In genomic region chr14:102928412-102929348, GRCh38 we compare ENCODE assay signal across 8 cellular contexts. TPM values are rescaled to one million over a fixed set of nuclear protein-coding genes. Genes with fewer than 3 reads are reported as not detected.
DNase-seq lines count a peak whose midpoint lies in the region; ATAC-seq, FAIRE-seq and TF ChIP-seq lines count a peak whose summit lies in the region.

No MANE protein-coding gene starts in this region.

- H3K4me3 ChIP-seq in A673 (ENCODE audit: low read depth, low read length, poor library complexity, severe bottlenecking) (peak overlapping the region; percentile 51), duodenal mucosa (ENCODE audit: low read depth in 1 of 2, low read length in 2 of 2) (peak overlapping the region; percentile 64 to 82), muscle layer of duodenum (ENCODE audit: low read depth in 1 of 2, low read length in 2 of 2) (peak overlapping the region; percentile 33 to 47)

- H3K9me3 Mint-ChIP-seq in stimulated activated effector memory CD8-positive, alpha-beta T cell treated with anti-CD3 and anti-CD28 coated beads, Interleukin-12 subunit alpha, Interleukin-12 subunit beta, amount 100 ng/mL, for 72 hours, result no peaks in the 10 kb centered on the region

- H3K27ac ChIP-seq in A673 (ENCODE audit: low read depth, low read length, poor library complexity, severe bottlenecking) (no peak overlapping the region), duodenal mucosa (ENCODE audit: low read depth, low read length) (peak overlapping the region; percentile 97), muscle layer of duodenum (ENCODE audit: low read length) (peak overlapping the region; percentile 75)

- peak; percentile 85 for FAIRE-seq in GM19239 (lab: Jason Lieb, UNC)

- no peak for TF ChIP-seq CTCF in A673 (conservative IDR thresholded peaks at IDR 0.05; ENCODE audit: low read depth, low read length)

- H3K36me3 Mint-ChIP-seq in stimulated activated effector memory CD8-positive, alpha-beta T cell treated with anti-CD3 and anti-CD28 coated beads, Interleukin-12 subunit alpha, Interleukin-12 subunit beta, amount 100 ng/mL, for 72 hours, result no peaks in the 10 kb centered on the region

- peak overlapping the region; percentile 53 for H3K4me3 Mint-ChIP-seq in stimulated activated effector memory CD8-positive, alpha-beta T cell treated with anti-CD3 and anti-CD28 coated beads, Interleukin-12 subunit alpha, Interleukin-12 subunit beta, amount 100 ng/mL, for 72 hours

- DNase-seq in A673 (ENCODE audit: low spot score) (peak; percentile 86), GM19239 (ENCODE audit: insufficient read length, low spot score) (peak; percentile 96), NAMALWA (ENCODE audit: low spot score) (peak; percentile 51), cerebellar cortex (ENCODE audit: low spot score) (no peak)
- DNase-seq in activated CD4-positive, alpha-beta T cell treated with anti-CD3 and anti-CD28 coated beads for 4 hours, result peak; percentile 79 to 80
- peak; percentile 46 to 66 for DNase-seq in stimulated activated effector memory CD8-positive, alpha-beta T cell treated with anti-CD3 and anti-CD28 coated beads, Interleukin-12 subunit alpha, Interleukin-12 subunit beta, amount 100 ng/mL, for 72 hours (ENCODE audit: low spot score in 2 of 2)

- H3K4me1 ChIP-seq in A673 (ENCODE audit: insufficient read depth, low read length, poor library complexity, severe bottlenecking), result peaks cover 10% of the 10 kb centered on the region
- H3K4me1 ChIP-seq in duodenal mucosa (ENCODE audit: control insufficient read depth in 1 of 2, insufficient read depth in 2 of 2, low read length in 2 of 2), result peaks cover 6 to 30% of the 10 kb centered on the region in 2 donors
- peaks cover 0 to 31% of the 10 kb centered on the region in 2 donors for H3K4me1 ChIP-seq in muscle layer of duodenum (ENCODE audit: control insufficient read depth in 1 of 2, insufficient read depth in 2 of 2, low read length in 2 of 2)

- CTCF ChIA-PET in A673 (lab: Charles Lee), result no interaction called here

- POLR2A ChIA-PET in A673 (lab: Charles Lee; ENCODE audit: low non-redundant PET), result no interaction called here

- no TSS peak for BruUV-seq in A673 (replicated peaks; lab: Mats Ljungman, UMichigan)

- peaks cover under 1% of the 10 kb centered on the region for H3K27me3 ChIP-seq in A673 (replicated peaks; ENCODE audit: insufficient read depth, low read depth, low read length, poor library complexity)
- H3K27me3 ChIP-seq in duodenal mucosa (ENCODE audit: control insufficient read depth in 1 of 2, insufficient read depth in 2 of 2, low read length in 2 of 2), result peaks cover 0 to 2% of the 10 kb centered on the region in 2 donors
- H3K27me3 ChIP-seq in muscle layer of duodenum (ENCODE audit: low read depth, low read length), result peaks cover 26% of the 10 kb centered on the region

- H3K4me1 Mint-ChIP-seq in stimulated activated effector memory CD8-positive, alpha-beta T cell treated with anti-CD3 and anti-CD28 coated beads, Interleukin-12 subunit alpha, Interleukin-12 subunit beta, amount 100 ng/mL, for 72 hours, result peaks cover 6% of the 10 kb centered on the region

- no peak overlapping the region for H3K27ac Mint-ChIP-seq in stimulated activated effector memory CD8-positive, alpha-beta T cell treated with anti-CD3 and anti-CD28 coated beads, Interleukin-12 subunit alpha, Interleukin-12 subunit beta, amount 100 ng/mL, for 72 hours

- peak; percentile 75 for ATAC-seq in stimulated activated effector memory CD8-positive, alpha-beta T cell treated with anti-CD3 and anti-CD28 coated beads, Interleukin-12 subunit alpha, Interleukin-12 subunit beta, amount 100 ng/mL, for 72 hours

- peak overlapping the region; percentile 93 to 97 for H3K9ac ChIP-seq in duodenal mucosa (ENCODE audit: low read depth in 1 of 2, low read length in 2 of 2)

- H3K36me3 ChIP-seq in A673 (ENCODE audit: insufficient read depth, low read length, poor library complexity, severe bottlenecking) (peaks cover 6% of the 10 kb centered on the region), duodenal mucosa (ENCODE audit: control insufficient read depth in 1 of 2, insufficient read depth in 2 of 2, low read length in 2 of 2) (peaks cover 0 to 22% of the 10 kb centered on the region in 2 donors), muscle layer of duodenum (ENCODE audit: control insufficient read depth in 1 of 2, insufficient read depth in 2 of 2, low read length in 2 of 2) (peaks cover 5 to 9% of the 10 kb centered on the region in 2 donors)

- intact Hi-C loops in A673 (cut with micrococcal nuclease; ENCODE audit: unreplicated experiment), result no loop called here

- H3K9me3 ChIP-seq in A673 (ENCODE audit: low read depth, low read length, poor library complexity, severe bottlenecking) (no peaks in the 10 kb centered on the region), duodenal mucosa (ENCODE audit: control insufficient read depth in 1 of 2, low read length in 2 of 2) (no peaks in the 10 kb centered on the region), muscle layer of duodenum (ENCODE audit: control insufficient read depth in 1 of 2, low read length in 2 of 2) (no peaks in the 10 kb centered on the region)

RNA-seq across cellular contexts. Expression of gene AMN, which starts 6.2 kb away (rescaled TPM):
- total RNA-seq in A673 (2021), result 5.6 and 6.7 TPM in 2 replicates
